ENCODE assay signal across 29 cellular contexts in genomic region chr2:217892560-217892959, GRCh38.
A peak's percentile ranks its signal among the peaks of the same experiment; 100 is the strongest.
DNase-seq lines count a peak whose midpoint lies in the region; ATAC-seq, FAIRE-seq and TF ChIP-seq lines count a peak whose summit lies in the region.
"Had no signal": no experiment of that assay in that cellular context is flagged by ENCODE, and none has a peak within 500 bp of the region (broad histone marks: within the 10 kb centered on the region; RNA-seq: fewer than 3 reads in every experiment).

No MANE protein-coding gene starts in this region.

- H3K4me1 Mint-ChIP-seq in type B pancreatic cell (ENCODE audit: unreplicated experiment): no peaks in the 10 kb centered on the region
- H3K4me1 Mint-ChIP-seq: activated CD4-positive, alpha-beta memory T cell treated with anti-CD3 and anti-CD28 coated beads, Interleukin-2, amount 10 ng/mL, durations not matched to agents 7 days and 5 days; naive thymus-derived CD8-positive, alpha-beta T cell had no signal

- no peak for ATAC-seq in psoas muscle
- ATAC-seq: naive thymus-derived CD8-positive, alpha-beta T cell; stimulated activated naive CD8-positive, alpha-beta T cell treated with anti-CD3 and anti-CD28 coated beads, Interleukin-15, Interleukin-2, amounts not matched to agents 100 U/mL and 50 U/mL, for 24 hours had no signal

- H3K27me3 ChIP-seq in right atrium auricular region (no peaks in the 10 kb centered on the region), psoas muscle (ENCODE audit: insufficient read depth in 3 of 3, low read length in 2 of 3) (no peaks in the 10 kb centered on the region), transverse colon (no peaks in the 10 kb centered on the region)
- H3K27me3 ChIP-seq: BLaER1, brain microvascular endothelial cell, Peyer's patch, SJCRH30 had no signal

- intact Hi-C loops in psoas muscle (cut with DNase I): no loop called here
- intact Hi-C loops in transverse colon (cut with DNase I; ENCODE audit: low total_unique reads): no loop called here

- TF ChIP-seq EP300 in transverse colon (IDR thresholded peaks at IDR 0.05; ENCODE audit: low read depth): no peak

- peaks cover 16% of the 10 kb centered on the region for H3K36me3 Mint-ChIP-seq in type B pancreatic cell
- H3K36me3 Mint-ChIP-seq: naive thymus-derived CD8-positive, alpha-beta T cell had no signal

- no peaks in the 10 kb centered on the region for H3K9me3 Mint-ChIP-seq in type B pancreatic cell
- H3K9me3 Mint-ChIP-seq: activated CD4-positive, alpha-beta memory T cell treated with anti-CD3 and anti-CD28 coated beads, Interleukin-2, amount 10 ng/mL, durations not matched to agents 7 days and 5 days; activated naive CD4-positive, alpha-beta T cell treated with anti-CD3 and anti-CD28 coated beads for 36 hours; activated T-helper 1 cell treated with anti-CD3 and anti-CD28 coated beads, Interleukin-12 subunit alpha, Interleukin-12 subunit beta, Interleukin-2, Interleukin-4 antibody, amounts not matched to agents 30 ng/mL and 10 ng/mL and 1 ng/mL, durations not matched to agents 14 hours and 24 hours and 36 hours; naive thymus-derived CD8-positive, alpha-beta T cell had no signal

- H3K4me1 ChIP-seq in right atrium auricular region (peaks cover 0 to 62% of the 10 kb centered on the region in 2 donors), psoas muscle (peaks cover 32% of the 10 kb centered on the region), transverse colon (no peaks in the 10 kb centered on the region)
- H3K4me1 ChIP-seq: BLaER1, SJCRH30 had no signal

- H3K27ac ChIP-seq in coronary artery (peak overlapping the region; percentile 57 to 99), right atrium auricular region (peak overlapping the region; percentile 72 to 79), psoas muscle (peak overlapping the region; percentile 68), transverse colon (peak overlapping the region in 3 of 4 donors; percentile 13 to 95 (median 29))
- H3K27ac ChIP-seq: BLaER1, brain microvascular endothelial cell, SJCRH30 had no signal

- no peak for FAIRE-seq in D721Med (lab: Jason Lieb, UNC)
- FAIRE-seq: endothelial cell of umbilical vein had no signal

- TF ChIP-seq CTCF in coronary artery (IDR thresholded peaks at IDR 0.05): no peak
- TF ChIP-seq CTCF in right atrium auricular region (IDR thresholded peaks at IDR 0.05): no peak
- no peak for TF ChIP-seq CTCF in psoas muscle (IDR thresholded peaks at IDR 0.05)
- TF ChIP-seq CTCF in transverse colon (IDR thresholded peaks at IDR 0.05): no peak
- TF ChIP-seq CTCF in type B pancreatic cell (conservative IDR thresholded peaks at IDR 0.05): no peak
- no peak for TF ChIP-seq CTCF in D721Med (IDR thresholded peaks at IDR 0.05; ENCODE audit: insufficient read depth, missing control alignments)

- no peak for TF ChIP-seq POLR2A in transverse colon (IDR thresholded peaks at IDR 0.05)

- 71 to 80% (median 79%) methylated on average over 8 of the region's 8 CpGs for WGBS in psoas muscle, 3 donors
- WGBS in transverse colon (ENCODE audit: low coverage in 1 of 2), 2 donors: 70% methylated on average over 8 of the region's 8 CpGs; no CpG with 5 or more reads in 1 of the 2 donors

- H3K9me3 ChIP-seq in right atrium auricular region (no peaks in the 10 kb centered on the region), psoas muscle (no peaks in the 10 kb centered on the region), transverse colon (no peaks in the 10 kb centered on the region)
- H3K9me3 ChIP-seq: BLaER1, Peyer's patch, SJCRH30 had no signal

- H3K27me3 Mint-ChIP-seq in type B pancreatic cell: no peaks in the 10 kb centered on the region
- H3K27me3 Mint-ChIP-seq: activated CD4-positive, alpha-beta memory T cell treated with anti-CD3 and anti-CD28 coated beads, Interleukin-2, amount 10 ng/mL, durations not matched to agents 7 days and 5 days; naive thymus-derived CD8-positive, alpha-beta T cell had no signal

- no peak overlapping the region for H3K4me3 Mint-ChIP-seq in type B pancreatic cell
- H3K4me3 Mint-ChIP-seq: activated CD4-positive, alpha-beta memory T cell treated with anti-CD3 and anti-CD28 coated beads, Interleukin-2, amount 10 ng/mL, durations not matched to agents 7 days and 5 days; activated naive CD4-positive, alpha-beta T cell treated with anti-CD3 and anti-CD28 coated beads for 36 hours; activated T-helper 1 cell treated with anti-CD3 and anti-CD28 coated beads, Interleukin-12 subunit alpha, Interleukin-12 subunit beta, Interleukin-2, Interleukin-4 antibody, amounts not matched to agents 30 ng/mL and 10 ng/mL and 1 ng/mL, durations not matched to agents 14 hours and 24 hours and 36 hours; naive thymus-derived CD8-positive, alpha-beta T cell had no signal

- H3K36me3 ChIP-seq in right atrium auricular region (peaks cover 98% of the 10 kb centered on the region), psoas muscle (ENCODE audit: insufficient read depth in 1 of 2, low read depth in 1 of 2) (peaks cover 9 to 100% of the 10 kb centered on the region in 2 donors), transverse colon (peaks cover 0 to 15% (median 0%) of the 10 kb centered on the region in 4 donors)
- H3K36me3 ChIP-seq: SJCRH30 had no signal

- DNase-seq in coronary artery (ENCODE audit: low spot score) (no peak), right atrium auricular region (ENCODE audit: low spot score) (no peak), psoas muscle (peak in 1 of 2 donors; percentile 26), transverse colon (no peak), NCI-H446 treated with DMSO at 0.1 percent for 48 hours (lab: John Stamatoyannopoulos, UW) (no peak), type B pancreatic cell (ENCODE audit: extremely low spot score, unreplicated experiment) (no peak), NCI-H2029 (lab: John Stamatoyannopoulos, UW) (no peak), D721Med (ENCODE audit: insufficient read length, low spot score) (no peak)
- DNase-seq: activated CD4-positive, alpha-beta memory T cell treated with anti-CD3 and anti-CD28 coated beads, Interleukin-2, amount 10 ng/mL, durations not matched to agents 7 days and 5 days; activated CD8-positive, alpha-beta memory T cell treated with anti-CD3 and anti-CD28 coated beads, Interleukin-2, amount 50 U/mL, for 48 hours; activated naive CD4-positive, alpha-beta T cell treated with anti-CD3 and anti-CD28 coated beads for 36 hours; brain microvascular endothelial cell; HCEC 1CT; naive thymus-derived CD8-positive, alpha-beta T cell; NCI-H1417; NCI-H2081 treated with DMSO at 0.1 percent for 48 hours; NCI-H226; NCI-H69; nucleus accumbens; Peyer's patch; SJCRH30; stimulated activated CD4-positive, alpha-beta T cell treated with anti-CD3 and anti-CD28 coated beads, Interleukin-1b, Interleukin-23, amount 100 ng/mL, for 48 hours; stimulated activated naive CD8-positive, alpha-beta T cell treated with anti-CD3 and anti-CD28 coated beads, Interleukin-15, Interleukin-2, amounts not matched to agents 100 U/mL and 50 U/mL, for 24 hours; SW 1271; trophoblast cell had no signal

- no peak overlapping the region for H3K27ac Mint-ChIP-seq in type B pancreatic cell
- H3K27ac Mint-ChIP-seq: activated CD4-positive, alpha-beta memory T cell treated with anti-CD3 and anti-CD28 coated beads, Interleukin-2, amount 10 ng/mL, durations not matched to agents 7 days and 5 days; activated naive CD4-positive, alpha-beta T cell treated with anti-CD3 and anti-CD28 coated beads for 36 hours; activated T-helper 1 cell treated with anti-CD3 and anti-CD28 coated beads, Interleukin-12 subunit alpha, Interleukin-12 subunit beta, Interleukin-2, Interleukin-4 antibody, amounts not matched to agents 30 ng/mL and 10 ng/mL and 1 ng/mL, durations not matched to agents 14 hours and 24 hours and 36 hours; naive thymus-derived CD8-positive, alpha-beta T cell had no signal

- H3K4me3 ChIP-seq in coronary artery (no peak overlapping the region), right atrium auricular region (no peak overlapping the region), psoas muscle (no peak overlapping the region), transverse colon (no peak overlapping the region)
- H3K4me3 ChIP-seq: BLaER1, Peyer's patch, SJCRH30, smooth muscle cell had no signal

- in situ Hi-C loops in transverse colon (cut with MboI; ENCODE audit: low pct_ligation_motif_present in 1 of 4, low pct_unique_long_range_greater_than_20kb in 1 of 4, low sequenced_read_pairs in 3 of 4): no loop called here
